Comparison of ENCODE assay signal across 13 cellular contexts in the genomic region with DNA sequence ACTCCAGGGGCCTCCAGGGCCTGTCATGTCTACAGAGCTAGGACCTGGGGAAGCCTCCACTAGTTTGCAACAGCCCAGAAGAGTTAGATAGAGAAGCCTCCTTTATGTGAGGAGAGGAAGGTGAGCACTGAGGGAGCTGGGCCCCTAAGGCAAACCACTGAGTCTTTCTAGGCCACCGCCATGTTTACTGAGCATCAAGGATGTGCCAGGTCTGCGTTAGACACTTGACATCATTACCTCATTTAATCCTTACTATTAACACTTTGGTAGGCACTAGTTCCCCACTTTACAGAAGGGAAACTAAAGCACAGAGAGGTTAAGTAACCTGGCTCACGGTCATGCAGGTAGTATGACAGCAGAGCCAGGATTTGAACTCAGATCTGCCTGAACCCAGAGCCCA. TPM values are rescaled to one million over a fixed set of nuclear protein-coding genes. Genes with fewer than 3 reads are reported as not detected.
DNase-seq lines count a peak whose midpoint lies in the region; TF ChIP-seq lines count a peak whose summit lies in the region.
"Had no signal": no experiment of that assay in that cellular context is flagged by ENCODE, and none has a peak within 500 bp of the region (broad histone marks: within the 10 kb centered on the region; RNA-seq: fewer than 3 reads in every experiment).

No MANE protein-coding gene starts in this region.

- TF ChIP-seq CTCF in CD14-positive monocyte (IDR thresholded peaks at IDR 0.05) (no peak), KMS-11 (conservative IDR thresholded peaks at IDR 0.05; ENCODE audit: low read depth, low read length) (no peak), endodermal cell (conservative IDR thresholded peaks at IDR 0.05) (no peak), progenitor cell of endocrine pancreas (IDR thresholded peaks at IDR 0.05; ENCODE audit: unreplicated experiment) (no peak)

- no peaks in the 10 kb centered on the region for H3K27me3 ChIP-seq in KMS-11 (ENCODE audit: insufficient read depth, low read depth)
- H3K27me3 ChIP-seq in endodermal cell (ENCODE audit: control insufficient read depth, insufficient read depth, low read length, poor library complexity, severe bottlenecking), result no peaks in the 10 kb centered on the region

- H3K36me3 Mint-ChIP-seq in CD14-positive monocyte (peaks cover 13 to 20% of the 10 kb centered on the region in 2 donors), endodermal cell (ENCODE audit: low read depth) (peaks cover 13% of the 10 kb centered on the region), progenitor cell of endocrine pancreas (ENCODE audit: insufficient read depth) (peaks cover 1% of the 10 kb centered on the region)

- H3K4me1 ChIP-seq in KMS-11 (ENCODE audit: low read depth, poor library complexity, severe bottlenecking), result peaks cover 86% of the 10 kb centered on the region
- peaks cover 30% of the 10 kb centered on the region for H3K4me1 ChIP-seq in endodermal cell (ENCODE audit: control insufficient read depth, insufficient read depth, low read length)

- H3K4me1 Mint-ChIP-seq in CD14-positive monocyte, result peaks cover 89% of the 10 kb centered on the region
- peaks cover 51% of the 10 kb centered on the region for H3K4me1 Mint-ChIP-seq in endodermal cell
- peaks cover 29% of the 10 kb centered on the region for H3K4me1 Mint-ChIP-seq in progenitor cell of endocrine pancreas (ENCODE audit: low read depth)

- H3K4me3 Mint-ChIP-seq in CD14-positive monocyte (no peak overlapping the region), endodermal cell (no peak overlapping the region), progenitor cell of endocrine pancreas (ENCODE audit: low read depth) (no peak overlapping the region)

- DNase-seq in CD14-positive monocyte (ENCODE audit: low spot score), result no peak
- DNase-seq in endodermal cell, result no peak
- no peak for DNase-seq in progenitor cell of endocrine pancreas (ENCODE audit: low spot score, unreplicated experiment)
- no peak for DNase-seq in germinal center (ENCODE audit: low spot score)
- DNase-seq in activated gamma-delta T cell (lab: John Stamatoyannopoulos, UW), result no peak
- no peak for DNase-seq in OCI-M2 (lab: John Stamatoyannopoulos, UW; ENCODE audit: unreplicated experiment)
- DNase-seq in GOT3 (lab: John Stamatoyannopoulos, UW), result no peak
- DNase-seq: activated CD8-positive, alpha-beta memory T cell treated with anti-CD3 and anti-CD28 coated beads, Interleukin-2, amount 50 U/mL, for 4 hours; central memory CD4-positive, alpha-beta T cell; NCI-H1105 treated with DMSO at 0.1 percent for 48 hours; stimulated activated CD8-positive, alpha-beta memory T cell treated with anti-CD3 and anti-CD28 coated beads, Interleukin-4, amount 100 ng/mL, for 48 hours had no signal

- no peak overlapping the region for H2AFZ ChIP-seq in KMS-11 (ENCODE audit: low read depth)

- H3K27ac Mint-ChIP-seq in CD14-positive monocyte, result peak overlapping the region in 4 of 7 donors; percentile 1 to 81 (median 66)
- peak overlapping the region; percentile 3 for H3K27ac Mint-ChIP-seq in endodermal cell
- peak overlapping the region; percentile 85 for H3K27ac Mint-ChIP-seq in progenitor cell of endocrine pancreas

- intact Hi-C loops in CD14-positive monocyte (cut with micrococcal nuclease), result no loop called here

- WGBS in endodermal cell (ENCODE audit: insufficient coverage in 1 of 2, insufficient read length in 1 of 2), 2 experiments, result 95 to 96% methylated on average over 3 of the region's 3 CpGs

- H3K27me3 Mint-ChIP-seq in CD14-positive monocyte (ENCODE audit: low read depth in 3 of 3), result no peaks in the 10 kb centered on the region
- no peaks in the 10 kb centered on the region for H3K27me3 Mint-ChIP-seq in endodermal cell (ENCODE audit: insufficient read depth)
- no peaks in the 10 kb centered on the region for H3K27me3 Mint-ChIP-seq in progenitor cell of endocrine pancreas

- peaks cover 97% of the 10 kb centered on the region for H3K79me2 ChIP-seq in KMS-11 (ENCODE audit: insufficient read depth, low read depth)

- H3K9ac ChIP-seq in KMS-11 (no peak overlapping the region; the same call in 1 of the 2 replicates), endodermal cell (ENCODE audit: extremely low read depth, low read length, poor library complexity, severe bottlenecking) (no peak overlapping the region)

- no peaks in the 10 kb centered on the region for H3K9me3 ChIP-seq in endodermal cell (ENCODE audit: control insufficient read depth, low read length)

- peaks cover 5% of the 10 kb centered on the region; the same call in 1 of the 2 replicates for H3K36me3 ChIP-seq in KMS-11 (ENCODE audit: insufficient read depth)
- peaks cover 17% of the 10 kb centered on the region for H3K36me3 ChIP-seq in endodermal cell (ENCODE audit: control insufficient read depth, insufficient read depth, low read length)

- peak overlapping the region; percentile 64; the same call in 1 of the 2 replicates for H3K27ac ChIP-seq in KMS-11
- H3K27ac ChIP-seq in endodermal cell (ENCODE audit: low read depth, low read length), result peak overlapping the region; percentile 74
- H3K27ac ChIP-seq: HL-60 had no signal

- no peaks in the 10 kb centered on the region for H3K9me3 Mint-ChIP-seq in CD14-positive monocyte
- H3K9me3 Mint-ChIP-seq in endodermal cell, result no peaks in the 10 kb centered on the region
- H3K9me3 Mint-ChIP-seq in progenitor cell of endocrine pancreas (ENCODE audit: low read depth), result no peaks in the 10 kb centered on the region

- peak overlapping the region; percentile 76 for H3K4me2 ChIP-seq in KMS-11

- no peak overlapping the region for H3K4me3 ChIP-seq in KMS-11 (IDR thresholded peaks at IDR 0.05; ENCODE audit: insufficient read depth, low read depth, low read length)
- no peak overlapping the region for H3K4me3 ChIP-seq in endodermal cell (ENCODE audit: low read length)

- peaks cover 35% of the 10 kb centered on the region for H4K20me1 ChIP-seq in KMS-11 (ENCODE audit: insufficient read depth)

RNA-seq across cellular contexts. Expression of a gene that starts 12.9 kb away (rescaled TPM):
- polyA plus RNA-seq in CD14-positive monocyte, result 10 to 100 TPM; 59.1 to 70.2 TPM
- total RNA-seq in endodermal cell (100 to 1,000 TPM; 137 to 148 TPM), progenitor cell of endocrine pancreas (134 and 145 TPM in 2 replicates)
- polyA plus RNA-seq in endodermal cell (2013, experiment 1 of 2), result 100 TPM
- 87.4 TPM for polyA plus RNA-seq in endodermal cell (2013, experiment 2 of 2)

RNA-seq across cellular contexts. Expression of a gene that starts 15.1 kb away (rescaled TPM):
- under 1 TPM in 1 of 2 donors, not detected in 1; 0.11 TPM for polyA plus RNA-seq in CD14-positive monocyte
- 1 to 10 TPM in 1 of 2 donors, under 1 TPM in 1; 0.22 to 1.7 TPM for total RNA-seq in endodermal cell
- 0.68 TPM for polyA plus RNA-seq in endodermal cell (2013, experiment 1 of 2)
- polyA plus RNA-seq in endodermal cell (2013, experiment 2 of 2), result 0.50 TPM
- 3.9 and 4.4 TPM in 2 replicates for total RNA-seq in progenitor cell of endocrine pancreas

RNA-seq across cellular contexts. Expression of a gene that starts 51.1 kb away (rescaled TPM):
- polyA plus RNA-seq in CD14-positive monocyte, result 10 to 100 TPM; 21.8 to 22.6 TPM
- total RNA-seq in endodermal cell, result 10 to 100 TPM; 37.7 to 39.9 TPM
- 23.3 TPM for polyA plus RNA-seq in endodermal cell (2013, experiment 1 of 2)
- 23.8 TPM for polyA plus RNA-seq in endodermal cell (2013, experiment 2 of 2)
- total RNA-seq in progenitor cell of endocrine pancreas, result 25.7 and 30.0 TPM in 2 replicates

Comparison
In these comparisons a context has a peak if more than half of its experiments do, and no peak if none do; other contexts are left out.
1. H3K27ac Mint-ChIP-seq: peak in every context shown above with its lines; median percentile 85 in progenitor cell of endocrine pancreas; 66 in CD14-positive monocyte; 3 in endodermal cell.